1 cellular context compared by ENCODE assay signal in the genomic region with DNA sequence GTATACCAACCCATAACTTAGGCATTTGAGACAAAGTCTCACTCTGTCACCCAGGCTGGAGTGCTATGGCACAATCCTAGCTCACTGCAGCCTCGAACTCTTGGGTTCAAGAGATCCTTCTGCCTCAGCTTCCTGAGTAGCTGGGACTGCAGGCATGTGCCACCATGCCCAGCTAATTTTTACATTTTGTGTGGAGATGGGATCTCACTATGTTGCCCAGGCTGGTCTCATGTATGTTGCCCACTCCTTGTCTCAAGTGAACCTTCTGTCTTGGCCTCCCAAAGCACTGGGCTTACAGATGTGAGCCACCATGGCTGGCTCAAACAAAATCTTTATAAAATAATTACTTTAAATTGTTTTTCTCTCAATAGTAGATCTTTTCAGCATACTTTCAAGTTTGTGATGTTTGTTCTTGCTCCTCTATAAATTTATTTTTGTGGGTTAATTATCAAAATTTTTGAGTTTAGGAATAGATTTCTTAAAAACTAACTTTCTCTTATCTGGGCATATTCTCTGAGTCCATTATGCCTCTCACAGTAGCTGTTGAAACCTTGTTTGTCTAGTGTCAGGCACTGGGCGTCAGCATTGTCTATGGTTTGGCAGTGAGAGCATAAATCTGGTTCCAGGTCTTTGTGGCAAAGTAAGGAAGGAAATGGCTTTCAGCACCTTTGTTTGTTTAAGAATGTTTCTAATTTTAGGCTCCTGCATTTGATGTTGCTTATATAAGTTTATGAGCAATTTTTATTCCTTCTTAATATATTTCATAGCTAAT.
TF ChIP-seq lines count a peak whose summit lies in the region.

No MANE protein-coding gene starts in this region.

TF ChIP-seq in HepG2, 621 proteins besides CTCF, POLR2A, EP300 and RAD21:
- no peak for TF ChIP-seq U2AF1 (optimal IDR thresholded peaks at IDR 0.05; ENCODE audit: low read depth, low read length)
- 0 out of 2 replicates have a peak, but pooled peaks have one; percentile 16 for TF ChIP-seq STAG1 (CRISPR knock-in tag; IDR thresholded peaks at IDR 0.05)
- TF ChIP-seq ZNF121 (CRISPR knock-in tag; IDR thresholded peaks at IDR 0.05): peak; percentile 50; the same call in 1 of the 2 replicates
- TF ChIP-seq SOX6 (IDR thresholded peaks at IDR 0.05): no peak
- TF ChIP-seq SOX6 (CRISPR knock-in tag; IDR thresholded peaks at IDR 0.05): no peak
